In genomic region chr3:112333002-112333385, GRCh38 we compare ENCODE assay signal across 8 cellular contexts. TPM values are rescaled to one million over a fixed set of nuclear protein-coding genes. Genes with fewer than 3 reads are reported as not detected.
DNase-seq lines count a peak whose midpoint lies in the region; ATAC-seq, FAIRE-seq and TF ChIP-seq lines count a peak whose summit lies in the region.

Gene CD200 (plus strand): TSS chr3:112333156. CDS start chr3:112333213, 57 bp downstream.

- H4K20me1 ChIP-seq in astrocyte (ENCODE audit: insufficient read depth, low read length) = no peaks in the 10 kb centered on the region

- H3K4me3 ChIP-seq in astrocyte (ENCODE audit: insufficient read depth, low read depth, low read length) = peak within 1 kb of the TSS; percentile 64

- peak within 1 kb of the TSS; percentile 98 for H3K4me2 ChIP-seq in astrocyte (ENCODE audit: low read length)

- peaks cover 4% of the 10 kb centered on the region for H3K4me1 ChIP-seq in astrocyte (ENCODE audit: insufficient read depth, low read length)

- intact Hi-C loops in sciatic nerve (cut with DNase I) = no loop called here

- no peaks in the 10 kb centered on the region for H3K9me3 ChIP-seq in astrocyte (ENCODE audit: insufficient read depth, low read depth, low read length)

- H3K9me3 Mint-ChIP-seq in astrocyte (ENCODE audit: unreplicated experiment) = no peaks in the 10 kb centered on the region

- peaks cover 17% of the 10 kb centered on the region for H3K4me1 Mint-ChIP-seq in astrocyte (ENCODE audit: low read depth, unreplicated experiment)

- peak within 1 kb of the TSS; percentile 90 for H3K4me3 Mint-ChIP-seq in astrocyte (ENCODE audit: unreplicated experiment)

- H3K36me3 ChIP-seq in astrocyte (ENCODE audit: insufficient read depth, low read length) = no peaks in the 10 kb centered on the region

- H3K9ac ChIP-seq in astrocyte (ENCODE audit: low read length) = peak within 1 kb of the TSS; percentile 70

- no peak within 1 kb of the TSS for H3K27ac ChIP-seq in astrocyte (ENCODE audit: low read depth, low read length)

- ATAC-seq in GM18511 (IDR thresholded peaks at IDR 0.05; ENCODE audit: unreplicated experiment) (peak; percentile 71), HG03354 (IDR thresholded peaks at IDR 0.05; ENCODE audit: poor library complexity, severe bottlenecking, unreplicated experiment) (peak; percentile 61), sciatic nerve (peak; percentile 91), GM18870 (IDR thresholded peaks at IDR 0.05; ENCODE audit: unreplicated experiment) (no peak)

- peak within 1 kb of the TSS; percentile 83 for H2AFZ ChIP-seq in astrocyte (ENCODE audit: low read depth, low read length)

- H3K36me3 Mint-ChIP-seq in astrocyte (ENCODE audit: low read depth, unreplicated experiment) = no peaks in the 10 kb centered on the region

- DNase-seq in T-helper 1 cell (peak; percentile 17 to 53 (median 35)), astrocyte (ENCODE audit: low read depth) (peak; percentile 60), hypothalamus (lab: John Stamatoyannopoulos, UW) (peak in 46 of 51 donors; percentile 14 to 90 (median 62)), sciatic nerve (ENCODE audit: low spot score) (peak; percentile 82), NCI-H2029 treated with DMSO at 0.1 percent for 48 hours (lab: John Stamatoyannopoulos, UW) (no peak)

- no peak for FAIRE-seq in astrocyte (lab: Jason Lieb, UNC)

- H3K79me2 ChIP-seq in astrocyte (ENCODE audit: insufficient read depth, low read length) = no peaks in the 10 kb centered on the region

- no peak for TF ChIP-seq CTCF in astrocyte (IDR thresholded peaks at IDR 0.05; ENCODE audit: insufficient read depth, low read depth, low read length)

- H3K27me3 Mint-ChIP-seq in astrocyte (ENCODE audit: low read depth, unreplicated experiment) = no peaks in the 10 kb centered on the region

- H3K27me3 ChIP-seq in astrocyte (ENCODE audit: insufficient read depth, low read length) = no peaks in the 10 kb centered on the region

- peak within 1 kb of the TSS; percentile 75 for H3K27ac Mint-ChIP-seq in astrocyte (ENCODE audit: unreplicated experiment)

RNA-seq across cellular contexts. Expression of gene CD200, which starts in this region (rescaled TPM):
- 11.1 and 13.2 TPM in 2 replicates for total RNA-seq in astrocyte
- 23.8 TPM for total RNA-seq in sciatic nerve
